25 cellular contexts compared by ENCODE assay signal in genomic region chr18:51405683-51406477, GRCh38.
"Had no signal": no experiment of that assay in that cellular context is flagged by ENCODE, and none has a peak within 500 bp of the region (broad histone marks: within the 10 kb centered on the region; RNA-seq: fewer than 3 reads in every experiment).

No MANE protein-coding gene starts in this region.

- H3K4me1 Mint-ChIP-seq: memory B cell; natural killer cell; neural crest cell; stimulated activated effector memory CD8-positive, alpha-beta T cell treated with anti-CD3 and anti-CD28 coated beads, Interleukin-12 subunit alpha, Interleukin-12 subunit beta, amount 100 ng/mL, for 72 hours had no signal

- H3K4me2 ChIP-seq: smooth muscle cell had no signal

- H3K27me3 ChIP-seq: dorsolateral prefrontal cortex, gastrocnemius medialis, neutrophil, pancreas, stomach, testis, tibial artery had no signal

- ATAC-seq: gastrocnemius medialis; left lobe of liver; pancreas; sciatic nerve; stimulated activated effector memory CD8-positive, alpha-beta T cell treated with anti-CD3 and anti-CD28 coated beads, Interleukin-12 subunit alpha, Interleukin-12 subunit beta, amount 100 ng/mL, for 72 hours had no signal

- H3K27ac ChIP-seq: dorsolateral prefrontal cortex, gastrocnemius medialis, neutrophil, pancreas, stomach, testis, tibial artery had no signal

- DNase-seq: dorsolateral prefrontal cortex; effector CD4-positive, alpha-beta T cell; foreskin fibroblast; gastrocnemius medialis; head of caudate nucleus; kidney; natural killer cell; pancreas; stimulated activated CD4-positive, alpha-beta T cell treated with anti-CD3 and anti-CD28 coated beads, Interleukin-12 subunit alpha, Interleukin-12 subunit beta, amount 100 ng/mL, for 4 hours; stimulated activated CD4-positive, alpha-beta T cell treated with anti-CD3 and anti-CD28 coated beads, Interleukin-2, amount 100 ng/mL, for 24 hours; stimulated activated CD4-positive, alpha-beta T cell treated with anti-CD3 and anti-CD28 coated beads, Interleukin-4, amount 100 ng/mL, for 24 hours; stimulated activated naive CD4-positive, alpha-beta T cell treated with Interleukin-2 at 50 U/mL for 16 hours; stomach; testis; tibial artery had no signal

- H3K27ac Mint-ChIP-seq: memory B cell; natural killer cell; stimulated activated effector memory CD8-positive, alpha-beta T cell treated with anti-CD3 and anti-CD28 coated beads, Interleukin-12 subunit alpha, Interleukin-12 subunit beta, amount 100 ng/mL, for 72 hours; type B pancreatic cell had no signal

- H3K9me3 Mint-ChIP-seq: memory B cell; natural killer cell; neural crest cell; stimulated activated effector memory CD8-positive, alpha-beta T cell treated with anti-CD3 and anti-CD28 coated beads, Interleukin-12 subunit alpha, Interleukin-12 subunit beta, amount 100 ng/mL, for 72 hours; type B pancreatic cell had no signal

- H3K36me3 ChIP-seq: gastrocnemius medialis, neutrophil, pancreas, stomach, tibial artery had no signal

- H3K4me3 Mint-ChIP-seq: memory B cell; natural killer cell; neural crest cell; stimulated activated effector memory CD8-positive, alpha-beta T cell treated with anti-CD3 and anti-CD28 coated beads, Interleukin-12 subunit alpha, Interleukin-12 subunit beta, amount 100 ng/mL, for 72 hours; type B pancreatic cell had no signal

- H3K36me3 Mint-ChIP-seq: memory B cell; natural killer cell; stimulated activated effector memory CD8-positive, alpha-beta T cell treated with anti-CD3 and anti-CD28 coated beads, Interleukin-12 subunit alpha, Interleukin-12 subunit beta, amount 100 ng/mL, for 72 hours; type B pancreatic cell had no signal

- FAIRE-seq: colon, kidney, pancreas had no signal

- H3K4me1 ChIP-seq: gastrocnemius medialis, stomach, testis, tibial artery had no signal

- H3K27me3 Mint-ChIP-seq: type B pancreatic cell had no signal

- H3K4me3 ChIP-seq: dorsolateral prefrontal cortex, gastrocnemius medialis, lung, pancreas, smooth muscle cell, stomach, testis, tibial artery had no signal

- H3K9me3 ChIP-seq: gastrocnemius medialis, neutrophil, pancreas, stomach, testis, tibial artery had no signal
